In the genomic region with DNA sequence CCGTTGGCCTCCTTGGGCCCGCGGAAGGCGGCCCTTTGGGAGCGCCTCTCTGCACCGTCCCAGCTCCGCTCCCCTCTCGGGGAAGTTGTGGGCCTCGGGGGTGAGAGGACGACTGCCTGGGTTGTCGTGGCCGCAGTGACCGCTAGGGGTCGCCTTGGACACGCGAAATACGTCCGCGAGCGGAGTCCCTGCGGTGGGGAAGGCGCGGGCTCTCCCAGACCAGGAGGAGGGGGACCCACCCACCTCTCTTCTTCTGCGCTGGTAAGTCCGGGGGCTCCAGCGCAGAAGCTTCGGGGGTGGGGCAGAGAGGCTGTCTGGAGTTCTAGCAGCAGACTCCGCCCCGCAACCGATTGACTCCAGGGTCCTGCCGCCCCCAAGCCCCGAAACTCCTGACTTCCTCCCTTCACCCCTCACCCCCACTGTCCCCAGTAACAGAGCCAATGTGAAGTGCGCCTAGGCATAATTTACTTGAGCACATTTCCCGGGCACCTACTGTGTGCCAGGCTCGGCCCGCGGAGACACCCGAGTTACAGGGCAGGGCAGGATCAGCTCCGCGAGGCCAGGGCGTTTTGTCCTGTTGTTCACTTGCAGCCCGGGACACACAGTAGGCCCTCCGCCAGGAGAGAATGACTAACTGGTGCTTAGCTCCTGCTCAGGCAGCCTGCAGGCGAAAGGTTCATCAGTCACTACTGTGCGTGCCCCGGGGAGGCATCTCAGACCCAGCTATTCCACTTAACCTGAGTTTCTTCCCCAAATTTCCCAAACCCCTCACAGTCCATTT, we compare ENCODE assay signal across 9 cellular contexts. TPM values are rescaled to one million over a fixed set of nuclear protein-coding genes. Genes with fewer than 3 reads are reported as not detected.
A peak's percentile ranks its signal among the peaks of the same experiment; 100 is the strongest.
DNase-seq lines count a peak whose midpoint lies in the region; ATAC-seq and TF ChIP-seq lines count a peak whose summit lies in the region.
"Had no signal": no experiment of that assay in that cellular context is flagged by ENCODE, and none has a peak within 500 bp of the region (broad histone marks: within the 10 kb centered on the region; RNA-seq: fewer than 3 reads in every experiment).

No MANE protein-coding gene starts in this region.

- H3K36me3 Mint-ChIP-seq in activated T-cell treated with anti-CD3 and anti-CD28 coated beads, Interleukin-2, amount 50 U/mL, for 72 hours (ENCODE audit: insufficient read depth in 2 of 2), result no peaks in the 10 kb centered on the region
- no peaks in the 10 kb centered on the region for H3K36me3 Mint-ChIP-seq in naive thymus-derived CD8-positive, alpha-beta T cell
- no peaks in the 10 kb centered on the region for H3K36me3 Mint-ChIP-seq in stimulated activated naive B cell treated with anti-CD40 and anti-IgM and Interleukin-4, amounts not matched to agents 10 μg/mL and 1 μg/mL and 100 μg/mL, for 72 hours

- ATAC-seq in GM18867 (IDR thresholded peaks at IDR 0.05; ENCODE audit: unreplicated experiment) (peak; percentile 82), HG03354 (IDR thresholded peaks at IDR 0.05; ENCODE audit: poor library complexity, severe bottlenecking, unreplicated experiment) (peak; percentile 81)
- ATAC-seq in activated T-cell treated with anti-CD3 and anti-CD28 coated beads, Interleukin-2, amount 50 U/mL, for 72 hours (replicated peaks in 1 of 2), result peak; percentile 81
- peak; percentile 89 to 94 for ATAC-seq in naive thymus-derived CD8-positive, alpha-beta T cell
- peak; percentile 89 to 90 for ATAC-seq in stimulated activated naive B cell treated with anti-CD40 and anti-IgM and Interleukin-4, amounts not matched to agents 10 μg/mL and 1 μg/mL and 100 μg/mL, for 72 hours (replicated peaks)

- no peaks in the 10 kb centered on the region for H3K27me3 Mint-ChIP-seq in activated T-cell treated with anti-CD3 and anti-CD28 coated beads, Interleukin-2, amount 50 U/mL, for 72 hours (ENCODE audit: low read depth)
- no peaks in the 10 kb centered on the region for H3K27me3 Mint-ChIP-seq in naive thymus-derived CD8-positive, alpha-beta T cell
- peaks cover 0 to 4% of the 10 kb centered on the region in 2 donors for H3K27me3 Mint-ChIP-seq in stimulated activated naive B cell treated with anti-CD40 and anti-IgM and Interleukin-4, amounts not matched to agents 10 μg/mL and 1 μg/mL and 100 μg/mL, for 72 hours

- H3K9me3 ChIP-seq in OCI-LY3 (ENCODE audit: insufficient read depth, low read length), result no peaks in the 10 kb centered on the region

- POLR2A ChIA-PET in naive thymus-derived CD8-positive, alpha-beta T cell (lab: Charles Lee), result interaction anchor here (0.6 to 1.1 kb wide), 2 partner anchors 37 to 172 kb away, joined by 4 to 8 read pairs; no protein-coding TSS in a partner anchor

- DNase-seq in AG08396 (ENCODE audit: low spot score), result peak; percentile 87
- DNase-seq in activated T-cell treated with anti-CD3 and anti-CD28 coated beads, Interleukin-2, amount 50 U/mL, for 72 hours, result peak; percentile 92 to 94
- peak; percentile 76 for DNase-seq in fibroblast of mammary gland (ENCODE audit: low read depth)
- peak; percentile 76 to 93 (median 86) for DNase-seq in naive thymus-derived CD8-positive, alpha-beta T cell
- DNase-seq in stimulated activated naive B cell treated with anti-CD40 and anti-IgM and Interleukin-4, amounts not matched to agents 10 μg/mL and 1 μg/mL and 100 μg/mL, for 72 hours, result peak; percentile 82

- H3K27ac Mint-ChIP-seq in activated T-cell treated with anti-CD3 and anti-CD28 coated beads, Interleukin-2, amount 50 U/mL, for 72 hours, result no peak overlapping the region
- H3K27ac Mint-ChIP-seq in naive thymus-derived CD8-positive, alpha-beta T cell, result peak overlapping the region in 4 of 10 donors; percentile 14 to 85 (median 76)
- peak overlapping the region; percentile 71 for H3K27ac Mint-ChIP-seq in stimulated activated naive B cell treated with anti-CD40 and anti-IgM and Interleukin-4, amounts not matched to agents 10 μg/mL and 1 μg/mL and 100 μg/mL, for 72 hours

- no peaks in the 10 kb centered on the region for H4K20me1 ChIP-seq in OCI-LY3 (ENCODE audit: insufficient read depth, low read length)

- peaks cover 28% of the 10 kb centered on the region for H3K4me1 Mint-ChIP-seq in activated T-cell treated with anti-CD3 and anti-CD28 coated beads, Interleukin-2, amount 50 U/mL, for 72 hours (ENCODE audit: low read depth)
- H3K4me1 Mint-ChIP-seq in naive thymus-derived CD8-positive, alpha-beta T cell, result peaks cover 13 to 29% (median 20%) of the 10 kb centered on the region in 4 donors
- H3K4me1 Mint-ChIP-seq in stimulated activated naive B cell treated with anti-CD40 and anti-IgM and Interleukin-4, amounts not matched to agents 10 μg/mL and 1 μg/mL and 100 μg/mL, for 72 hours, result peaks cover 11 to 43% of the 10 kb centered on the region in 2 donors

- H3K27ac ChIP-seq in OCI-LY3 (ENCODE audit: low read length), result no peak overlapping the region

- peak overlapping the region; percentile 79 to 83 for H3K4me3 Mint-ChIP-seq in activated T-cell treated with anti-CD3 and anti-CD28 coated beads, Interleukin-2, amount 50 U/mL, for 72 hours
- H3K4me3 Mint-ChIP-seq in naive thymus-derived CD8-positive, alpha-beta T cell, result peak overlapping the region; percentile 55 to 84 (median 72)
- peak overlapping the region; percentile 74 to 79 for H3K4me3 Mint-ChIP-seq in stimulated activated naive B cell treated with anti-CD40 and anti-IgM and Interleukin-4, amounts not matched to agents 10 μg/mL and 1 μg/mL and 100 μg/mL, for 72 hours

- no peaks in the 10 kb centered on the region for H3K79me2 ChIP-seq in OCI-LY3 (ENCODE audit: low read length)

- H3K36me3 ChIP-seq in OCI-LY3 (replicated peaks; ENCODE audit: low read depth, low read length), result no peaks in the 10 kb centered on the region

- H3K4me2 ChIP-seq in OCI-LY3 (ENCODE audit: low read length), result peak overlapping the region; percentile 80

- no peaks in the 10 kb centered on the region for H3K27me3 ChIP-seq in OCI-LY3 (ENCODE audit: low read depth, low read length)

- no peaks in the 10 kb centered on the region for H3K9me3 Mint-ChIP-seq in activated T-cell treated with anti-CD3 and anti-CD28 coated beads, Interleukin-2, amount 50 U/mL, for 72 hours
- H3K9me3 Mint-ChIP-seq in naive thymus-derived CD8-positive, alpha-beta T cell, result no peaks in the 10 kb centered on the region
- no peaks in the 10 kb centered on the region for H3K9me3 Mint-ChIP-seq in stimulated activated naive B cell treated with anti-CD40 and anti-IgM and Interleukin-4, amounts not matched to agents 10 μg/mL and 1 μg/mL and 100 μg/mL, for 72 hours

- H3K9ac ChIP-seq in OCI-LY3 (ENCODE audit: low read length), result peak overlapping the region; percentile 72

- TF ChIP-seq CTCF in OCI-LY3 (IDR thresholded peaks at IDR 0.05; ENCODE audit: low read depth, low read length) (peak; percentile 89), fibroblast of mammary gland (conservative IDR thresholded peaks at IDR 0.05; ENCODE audit: control insufficient read depth, insufficient read depth, low read depth, low read length) (peak; percentile 68)

- peak overlapping the region; percentile 83 for H2AFZ ChIP-seq in OCI-LY3 (ENCODE audit: low read depth, low read length)

- peaks cover 26% of the 10 kb centered on the region for H3K4me1 ChIP-seq in OCI-LY3 (ENCODE audit: low read length)

- H3K4me3 ChIP-seq in OCI-LY3 (ENCODE audit: low read length) (peak overlapping the region; percentile 83), fibroblast of mammary gland (ENCODE audit: control insufficient read depth, low read depth, low read length) (peak overlapping the region; percentile 52)

RNA-seq across cellular contexts. Expression of a gene that starts 32.8 kb away (rescaled TPM):
- not detected for total RNA-seq in activated T-cell treated with anti-CD3 and anti-CD28 coated beads, Interleukin-2, amount 50 U/mL, for 72 hours
- under 1 TPM in 1 of 2 experiments, not detected in 1; 0.66 TPM for total RNA-seq in naive thymus-derived CD8-positive, alpha-beta T cell
- polyA plus RNA-seq in naive thymus-derived CD8-positive, alpha-beta T cell, result not detected
- total RNA-seq: T-helper 1 cell treated with Interleukin-12 subunit alpha and Interleukin-12 subunit beta and Interleukin-4 antibody, amounts not matched to agents 30 ng/mL and 1 ng/mL, for 36 hours had no signal

RNA-seq across cellular contexts. Expression of a gene that starts 59.7 kb away (rescaled TPM):
- total RNA-seq in activated T-cell treated with anti-CD3 and anti-CD28 coated beads, Interleukin-2, amount 50 U/mL, for 72 hours, result 1 to 10 TPM; 4.1 to 7.3 TPM
- 1 to 10 TPM; 6.0 to 6.1 TPM for total RNA-seq in naive thymus-derived CD8-positive, alpha-beta T cell
- polyA plus RNA-seq in naive thymus-derived CD8-positive, alpha-beta T cell, result 1 to 10 TPM; 4.4 to 6.0 (median 5.4) TPM
